In genomic region chr22:17638182-17638431, GRCh38 we compare ENCODE assay signal across 8 cellular contexts. TPM values are rescaled to one million over a fixed set of nuclear protein-coding genes. Genes with fewer than 3 reads are reported as not detected.
A peak's percentile ranks its signal among the peaks of the same experiment; 100 is the strongest.
DNase-seq lines count a peak whose midpoint lies in the region; ATAC-seq and TF ChIP-seq lines count a peak whose summit lies in the region.

No MANE protein-coding gene starts in this region.

- TF ChIP-seq CTCF in HFF-Myc (IDR thresholded peaks at IDR 0.05; ENCODE audit: low read depth, low read length, missing control alignments) (no peak), dorsolateral prefrontal cortex (IDR thresholded peaks at IDR 0.05 in 54 of 56, conservative IDR thresholded peaks at IDR 0.05 in 2 of 56; ENCODE audit: low read depth in 1 of 56, partially characterized antibody in 56 of 56) (peak in 2 of 56 donors; percentile 2 to 4), mucosa of descending colon (IDR thresholded peaks at IDR 0.05) (no peak)

- H3K36me3 ChIP-seq in mucosa of descending colon (ENCODE audit: low read depth), result no peaks in the 10 kb centered on the region

- no peak for DNase-seq in activated CD4-positive, alpha-beta T cell treated with anti-CD3 and anti-CD28 coated beads, Interleukin-2, amount 10 ng/mL, durations not matched to agents 24 days and 14 days
- no peak for DNase-seq in activated CD4-positive, alpha-beta T cell treated with anti-CD3 and anti-CD28 coated beads, Interleukin-2, amount 50 U/mL, for 48 hours
- DNase-seq in HFF-Myc (ENCODE audit: extremely low read depth, low read depth) (peak; percentile 51), NCI-H2196 treated with DMSO at 0.1 percent for 48 hours (lab: John Stamatoyannopoulos, UW; ENCODE audit: unreplicated experiment) (peak; percentile 82), dorsolateral prefrontal cortex (peak in 2 of 10 donors; percentile 35 to 37), mucosa of descending colon (no peak), NCI-H1436 (lab: John Stamatoyannopoulos, UW) (no peak), GOT3 (lab: John Stamatoyannopoulos, UW) (no peak)

- peaks cover 14% of the 10 kb centered on the region for H3K4me1 ChIP-seq in mucosa of descending colon (ENCODE audit: low read depth)

- peak; percentile 59 for ATAC-seq in mucosa of descending colon

- peak overlapping the region; percentile 68 for H3K4me3 ChIP-seq in HFF-Myc (replicated peaks; ENCODE audit: low read depth, low read length)
- H3K4me3 ChIP-seq in dorsolateral prefrontal cortex, result peak overlapping the region; percentile 54 to 98 (median 90)
- peak overlapping the region; percentile 85 for H3K4me3 ChIP-seq in mucosa of descending colon

- H3K27me3 ChIP-seq in dorsolateral prefrontal cortex, result no peaks in the 10 kb centered on the region

- H3K27ac Mint-ChIP-seq in activated CD4-positive, alpha-beta T cell treated with anti-CD3 and anti-CD28 coated beads, Interleukin-2, amount 10 ng/mL, durations not matched to agents 24 days and 14 days, result peak overlapping the region; percentile 95

- no peaks in the 10 kb centered on the region for H3K9me3 Mint-ChIP-seq in activated CD4-positive, alpha-beta T cell treated with anti-CD3 and anti-CD28 coated beads, Interleukin-2, amount 10 ng/mL, durations not matched to agents 24 days and 14 days

- H3K27ac ChIP-seq in dorsolateral prefrontal cortex, result peak overlapping the region; percentile 77 to 99 (median 96)

- H3K4me3 Mint-ChIP-seq in activated CD4-positive, alpha-beta T cell treated with anti-CD3 and anti-CD28 coated beads, Interleukin-2, amount 10 ng/mL, durations not matched to agents 24 days and 14 days, result peak overlapping the region; percentile 91

- H3K9me3 ChIP-seq in mucosa of descending colon, result no peaks in the 10 kb centered on the region

- H3K36me3 Mint-ChIP-seq in activated CD4-positive, alpha-beta T cell treated with anti-CD3 and anti-CD28 coated beads, Interleukin-2, amount 10 ng/mL, durations not matched to agents 24 days and 14 days (ENCODE audit: low read depth), result peaks cover 10% of the 10 kb centered on the region

- peaks cover 12% of the 10 kb centered on the region for H3K4me1 Mint-ChIP-seq in activated CD4-positive, alpha-beta T cell treated with anti-CD3 and anti-CD28 coated beads, Interleukin-2, amount 10 ng/mL, durations not matched to agents 24 days and 14 days

- intact Hi-C loops in activated CD4-positive, alpha-beta T cell treated with anti-CD3 and anti-CD28 coated beads, Interleukin-2, amount 10 ng/mL, durations not matched to agents 24 days and 14 days (cut with micrococcal nuclease), result loop anchor here (1.0 to 10.0 kb wide), 4 partner anchors 10 to 543 kb away; partner anchors contain the start of genes ATP6V1E1 and BID
- intact Hi-C loops in dorsolateral prefrontal cortex (cut with DNase I) (loop anchor here in 1 of 2 donors (1.0 to 10.0 kb wide), 4 partner anchors 10 to 253 kb away; partner anchors contain the start of gene ATP6V1E1), mucosa of descending colon (cut with DNase I, micrococcal nuclease) (no loop called here)

- no peaks in the 10 kb centered on the region for H3K27me3 Mint-ChIP-seq in activated CD4-positive, alpha-beta T cell treated with anti-CD3 and anti-CD28 coated beads, Interleukin-2, amount 10 ng/mL, durations not matched to agents 24 days and 14 days

RNA-seq across cellular contexts. Expression of gene BCL2L13, which starts 0.5 kb away (rescaled TPM):
- total RNA-seq in activated CD4-positive, alpha-beta T cell treated with anti-CD3 and anti-CD28 coated beads, Interleukin-2, amount 10 ng/mL, durations not matched to agents 24 days and 14 days, result 34.0 and 39.6 TPM in 2 replicates
- total RNA-seq in dorsolateral prefrontal cortex (100 to 1,000 TPM in 50 of 120 experiments, 10 to 100 TPM in 70; 64.1 to 146 (median 96.5) TPM), mucosa of descending colon (10 to 100 TPM; 47.2 to 61.2 (median 57.3) TPM)

RNA-seq across cellular contexts. Expression of gene ATP6V1E1, which starts 9.6 kb away (rescaled TPM):
- 109 and 114 TPM in 2 replicates for total RNA-seq in activated CD4-positive, alpha-beta T cell treated with anti-CD3 and anti-CD28 coated beads, Interleukin-2, amount 10 ng/mL, durations not matched to agents 24 days and 14 days
- 100 to 1,000 TPM; 113 to 439 (median 333) TPM for total RNA-seq in dorsolateral prefrontal cortex
- 100 to 1,000 TPM in 2 of 3 donors, 10 to 100 TPM in 1; 99.6 to 128 (median 110) TPM for total RNA-seq in mucosa of descending colon

Comparison
In these comparisons a context has a peak if more than half of its experiments do, and no peak if none do; other contexts are left out.
1. DNase-seq: peak in HFF-Myc (single experiment) and NCI-H2196 treated with DMSO at 0.1 percent for 48 hours (single experiment); none in activated CD4-positive, alpha-beta T cell treated with anti-CD3 and anti-CD28 coated beads, Interleukin-2, amount 10 ng/mL, durations not matched to agents 24 days and 14 days (single experiment), activated CD4-positive, alpha-beta T cell treated with anti-CD3 and anti-CD28 coated beads, Interleukin-2, amount 50 U/mL, for 48 hours (0 of 2), mucosa of descending colon (0 of 3), NCI-H1436 (single experiment) and GOT3 (single experiment).
2. Peak in every context shown above with its lines, with median percentiles within 50 percentile points of each other: H3K4me3 ChIP-seq.